1 cellular context compared by ENCODE assay signal in genomic region chr4:74335341-74336019, GRCh38.
TF ChIP-seq lines count a peak whose summit lies in the region.

No MANE protein-coding gene starts in this region.

TF ChIP-seq in GM12878, 131 proteins besides CTCF, POLR2A, EP300 and RAD21 (continued from another document):
- TF ChIP-seq E2F8 (IDR thresholded peaks at IDR 0.05; ENCODE audit: low read depth, partially characterized antibody) = no peak
- TF ChIP-seq HCFC1 (IDR thresholded peaks at IDR 0.05; ENCODE audit: low read length) = no peak
- TF ChIP-seq RUNX3 (IDR thresholded peaks at IDR 0.05; ENCODE audit: low read length) = peak; percentile 68
- TF ChIP-seq TARDBP (IDR thresholded peaks at IDR 0.05; ENCODE audit: borderline replicate concordance) = no peak
- TF ChIP-seq NFIC (IDR thresholded peaks at IDR 0.05; ENCODE audit: low read depth, low read length) = 0 out of 2 replicates have a peak, but pooled peaks have one; percentile 18
- TF ChIP-seq IKZF2 (IDR thresholded peaks at IDR 0.05) = peak; percentile 30 to 48; a peak in 1 of 4 replicates
- TF ChIP-seq, protein P1, sequence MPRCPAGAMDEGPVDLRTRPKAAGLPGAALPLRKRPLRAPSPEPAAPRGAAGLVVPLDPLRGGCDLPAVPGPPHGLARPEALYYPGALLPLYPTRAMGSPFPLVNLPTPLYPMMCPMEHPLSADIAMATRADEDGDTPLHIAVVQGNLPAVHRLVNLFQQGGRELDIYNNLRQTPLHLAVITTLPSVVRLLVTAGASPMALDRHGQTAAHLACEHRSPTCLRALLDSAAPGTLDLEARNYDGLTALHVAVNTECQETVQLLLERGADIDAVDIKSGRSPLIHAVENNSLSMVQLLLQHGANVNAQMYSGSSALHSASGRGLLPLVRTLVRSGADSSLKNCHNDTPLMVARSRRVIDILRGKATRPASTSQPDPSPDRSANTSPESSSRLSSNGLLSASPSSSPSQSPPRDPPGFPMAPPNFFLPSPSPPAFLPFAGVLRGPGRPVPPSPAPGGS (IDR thresholded peaks at IDR 0.05; ENCODE audit: borderline replicate concordance, insufficient read depth, low read depth, low read length, poor library complexity, severe bottlenecking) = no peak
- TF ChIP-seq MTA2 (IDR thresholded peaks at IDR 0.05; ENCODE audit: low read depth) = peak; percentile 21; the same call in 1 of the 2 replicates
- TF ChIP-seq SPI1 (IDR thresholded peaks at IDR 0.05; ENCODE audit: borderline replicate concordance, insufficient read depth, low read depth, low read length) = peak; percentile 88
- TF ChIP-seq, protein P2, sequence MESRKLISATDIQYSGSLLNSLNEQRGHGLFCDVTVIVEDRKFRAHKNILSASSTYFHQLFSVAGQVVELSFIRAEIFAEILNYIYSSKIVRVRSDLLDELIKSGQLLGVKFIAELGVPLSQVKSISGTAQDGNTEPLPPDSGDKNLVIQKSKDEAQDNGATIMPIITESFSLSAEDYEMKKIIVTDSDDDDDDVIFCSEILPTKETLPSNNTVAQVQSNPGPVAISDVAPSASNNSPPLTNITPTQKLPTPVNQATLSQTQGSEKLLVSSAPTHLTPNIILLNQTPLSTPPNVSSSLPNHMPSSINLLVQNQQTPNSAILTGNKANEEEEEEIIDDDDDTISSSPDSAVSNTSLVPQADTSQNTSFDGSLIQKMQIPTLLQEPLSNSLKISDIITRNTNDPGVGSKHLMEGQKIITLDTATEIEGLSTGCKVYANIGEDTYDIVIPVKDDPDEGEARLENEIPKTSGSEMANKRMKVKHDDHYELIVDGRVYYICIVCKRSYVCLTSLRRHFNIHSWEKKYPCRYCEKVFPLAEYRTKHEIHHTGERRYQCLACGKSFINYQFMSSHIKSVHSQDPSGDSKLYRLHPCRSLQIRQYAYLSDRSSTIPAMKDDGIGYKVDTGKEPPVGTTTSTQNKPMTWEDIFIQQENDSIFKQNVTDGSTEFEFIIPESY (IDR thresholded peaks at IDR 0.05) = no peak
- no peak for TF ChIP-seq NR2F1 (conservative IDR thresholded peaks at IDR 0.05)
